Comparison of ENCODE assay signal across 8 cellular contexts in genomic region chr19:8391274-8392016, GRCh38. TPM values are rescaled to one million over a fixed set of nuclear protein-coding genes. Genes with fewer than 3 reads are reported as not detected.
DNase-seq lines count a peak whose midpoint lies in the region; ATAC-seq and TF ChIP-seq lines count a peak whose summit lies in the region.

No MANE protein-coding gene starts in this region.

- H3K9ac ChIP-seq in H9 (ENCODE audit: extremely low read depth, insufficient read length, low read length): peak overlapping the region; percentile 30
- H3K9ac ChIP-seq in skeletal muscle satellite cell (ENCODE audit: low read depth, low read length): no peak overlapping the region

- no peak overlapping the region for H2AK5ac ChIP-seq in H9 (ENCODE audit: insufficient read length, low read length)

- no peak overlapping the region for H2BK5ac ChIP-seq in H9 (ENCODE audit: insufficient read length, low read length)

- H4K5ac ChIP-seq in H9 (ENCODE audit: insufficient read length, low read depth, low read length): no peak overlapping the region

- H3K14ac ChIP-seq in H9 (ENCODE audit: insufficient read depth, low read length): no peak overlapping the region

- no peak overlapping the region for H3K23ac ChIP-seq in H9 (ENCODE audit: insufficient read length, low read depth, low read length)

- no peak overlapping the region for H3K4ac ChIP-seq in H9 (ENCODE audit: low read depth, low read length)

- H2AFZ ChIP-seq in H9 (ENCODE audit: low read length): no peak overlapping the region

- H3K4me3 ChIP-seq in right cardiac atrium (ENCODE audit: low read length): no peak overlapping the region
- H3K4me3 ChIP-seq in skeletal muscle satellite cell (ENCODE audit: low read length): peak overlapping the region; percentile 52

- H2BK12ac ChIP-seq in H9 (ENCODE audit: insufficient read length, low read depth, low read length): no peak overlapping the region

- H3K27ac ChIP-seq in H9 (ENCODE audit: insufficient read length, low read depth, low read length) (no peak overlapping the region), right cardiac atrium (ENCODE audit: low read length) (peak overlapping the region; percentile 68)

- POLR2A ChIA-PET in WTC11 (lab: Charles Lee): interaction anchor here (1.0 to 2.2 kb wide), 2 partner anchors 25 to 68 kb away, joined by 3 to 12 read pairs; no protein-coding TSS in a partner anchor

- CTCF ChIA-PET in WTC11 (lab: Charles Lee): interaction anchor here (1.0 to 4.2 kb wide), 5 partner anchors 22 to 114 kb away, joined by 3 to 47 read pairs (median 7); partner anchors contain the start of gene MARCHF2

- H3K4me3 Mint-ChIP-seq in H9 (peak overlapping the region; percentile 77 to 88; a peak in 4 of 5 replicates), WTC11 (peak overlapping the region; percentile 53)

- H3K9me3 Mint-ChIP-seq in H9: peaks cover 5% of the 10 kb centered on the region in 2 experiments; a peak in 4 of 5 replicates
- peaks cover 11% of the 10 kb centered on the region for H3K9me3 Mint-ChIP-seq in WTC11

- peaks cover 10 to 12% (median 11%) of the 10 kb centered on the region in 3 experiments; a peak in 6 of 7 replicates for H3K36me3 Mint-ChIP-seq in H9 (ENCODE audit: insufficient read depth in 1 of 3, low read depth in 3 of 3)
- H3K36me3 Mint-ChIP-seq in WTC11: peaks cover 13% of the 10 kb centered on the region

- H4K8ac ChIP-seq in H9 (replicated peaks; ENCODE audit: insufficient read length, low read depth, low read length): no peak overlapping the region

- H2BK15ac ChIP-seq in H9 (ENCODE audit: low read depth, low read length): no peak overlapping the region

- no peak overlapping the region for H3K18ac ChIP-seq in H9 (ENCODE audit: insufficient read length, low read depth, low read length)

- intact Hi-C loops in right cardiac atrium (cut with DNase I): loop anchor here in 1 of 4 donors (5.0 kb wide), 1 partner anchor 34 kb away; no protein-coding TSS in a partner anchor

- no peaks in the 10 kb centered on the region for H3K79me1 ChIP-seq in H9 (ENCODE audit: insufficient read depth, low read depth, low read length, poor library complexity, severe bottlenecking)

- H2BK120ac ChIP-seq in H9 (ENCODE audit: low read depth, low read length, poor library complexity, severe bottlenecking): no peak overlapping the region

- H3K4me2 ChIP-seq in H9 (ENCODE audit: insufficient read depth, insufficient read length, low read length) (peak overlapping the region; percentile 60), skeletal muscle satellite cell (ENCODE audit: low read length) (peak overlapping the region; percentile 74)

- no peaks in the 10 kb centered on the region for H3K4me1 ChIP-seq in H9 (ENCODE audit: insufficient read depth, low read length)
- peaks cover 25% of the 10 kb centered on the region for H3K4me1 ChIP-seq in right cardiac atrium (ENCODE audit: control insufficient read depth, insufficient read depth, low read length)
- H3K4me1 ChIP-seq in skeletal muscle satellite cell (ENCODE audit: control insufficient read depth, insufficient read depth, low read length): peaks cover 33% of the 10 kb centered on the region

- no peaks in the 10 kb centered on the region for H3K27me3 Mint-ChIP-seq in H9 (ENCODE audit: low read depth)
- H3K27me3 Mint-ChIP-seq in WTC11 (ENCODE audit: low read depth): no peaks in the 10 kb centered on the region

- DNase-seq in H9 (peak; percentile 29), WTC11 (ENCODE audit: low spot score) (no peak), right cardiac atrium (peak in 1 of 3 donors; percentile 71), RPMI8226 (no peak)

- TF ChIP-seq CTCF in H9 (conservative IDR thresholded peaks at IDR 0.05) (no peak), WTC11 (IDR thresholded peaks at IDR 0.05) (no peak)

- H3K36me3 ChIP-seq in skeletal muscle satellite cell (ENCODE audit: insufficient read depth, low read length): no peaks in the 10 kb centered on the region

- no peaks in the 10 kb centered on the region for H4K20me1 ChIP-seq in H9 (ENCODE audit: control insufficient read depth, insufficient read depth, insufficient read length)

- H2BK20ac ChIP-seq in H9 (ENCODE audit: low read depth, low read length, poor library complexity, severe bottlenecking): no peak overlapping the region

- H3K4me1 Mint-ChIP-seq in H9 (peaks cover 3 to 12% of the 10 kb centered on the region in 2 experiments; a peak in 3 of 4 replicates), WTC11 (peaks cover 9% of the 10 kb centered on the region)

- WGBS in H9 (ENCODE audit: extremely low coverage, insufficient read length, low lambda C conversion rate): no CpG with 5 or more reads among the region's 21 CpGs
- 71% methylated on average over 21 of the region's 21 CpGs for WGBS in right cardiac atrium

- H3K56ac ChIP-seq in H9 (ENCODE audit: insufficient read length, low read depth, low read length): no peak overlapping the region

- H3K27me3 ChIP-seq in H9 (ENCODE audit: insufficient read depth, low read length) (no peaks in the 10 kb centered on the region), right cardiac atrium (ENCODE audit: control insufficient read depth, insufficient read depth) (no peaks in the 10 kb centered on the region), skeletal muscle satellite cell (ENCODE audit: control insufficient read depth, insufficient read depth, low read length) (no peaks in the 10 kb centered on the region)

- ATAC-seq in WTC11 (no peak), right cardiac atrium (no peak), GM18517 (IDR thresholded peaks at IDR 0.05; ENCODE audit: unreplicated experiment) (no peak), HG03442 (IDR thresholded peaks at IDR 0.05; ENCODE audit: unreplicated experiment) (no peak), GM18867 (IDR thresholded peaks at IDR 0.05; ENCODE audit: unreplicated experiment) (no peak)

- H3K79me2 ChIP-seq in H9 (ENCODE audit: insufficient read depth, low read length): peaks cover 14% of the 10 kb centered on the region; the same call in 1 of the 2 replicates

- H3K27ac Mint-ChIP-seq in H9: 0 out of 7 replicates have a peak overlapping the region, but pooled peaks of 1 of the 3 experiments have one; percentile 40
- H3K27ac Mint-ChIP-seq in WTC11: peak overlapping the region; percentile 63; the same call in 1 of the 2 replicates

- no peak overlapping the region for H3T11ph ChIP-seq in H9 (ENCODE audit: low read length)

- H3K9me3 ChIP-seq in H9 (ENCODE audit: control insufficient read depth, low read depth, low read length) (no peaks in the 10 kb centered on the region), right cardiac atrium (ENCODE audit: control insufficient read depth, low read length) (no peaks in the 10 kb centered on the region), skeletal muscle satellite cell (replicated peaks; ENCODE audit: low read length) (no peaks in the 10 kb centered on the region)

- H4K91ac ChIP-seq in H9 (ENCODE audit: insufficient read length, low read depth, low read length): no peak overlapping the region

- H3K23me2 ChIP-seq in H9 (ENCODE audit: insufficient read length, low read depth, low read length, poor library complexity, severe bottlenecking): no peaks in the 10 kb centered on the region

TF ChIP-seq in WTC11, 78 proteins besides CTCF, POLR2A, EP300 and RAD21 (continues in another document):
- TF ChIP-seq GABPB1 (CRISPR knock-in tag; IDR thresholded peaks at IDR 0.05) (no peak), CBFB (CRISPR knock-in tag; IDR thresholded peaks at IDR 0.05; ENCODE audit: low read depth) (no peak), SOX15 (CRISPR knock-in tag; IDR thresholded peaks at IDR 0.05) (no peak), FOXJ3 (CRISPR knock-in tag; IDR thresholded peaks at IDR 0.05; ENCODE audit: borderline replicate concordance) (no peak), TEAD4 (CRISPR knock-in tag; IDR thresholded peaks at IDR 0.05) (no peak)

RNA-seq across cellular contexts. Expression of gene RAB11B, which starts 1.3 kb away (rescaled TPM):
- total RNA-seq in H9 (2021) (106 and 107 TPM in 2 replicates), WTC11 (2021) (108 to 127 TPM (median 120 TPM) in 3 replicates), right cardiac atrium (100 to 1,000 TPM; 145 to 201 (median 158) TPM)
- 157 TPM for polyA plus RNA-seq in right cardiac atrium
- 20.1 and 25.1 TPM in 2 replicates for total RNA-seq in skeletal muscle satellite cell (2012; rRNA removed)

RNA-seq across cellular contexts. Expression of gene MARCHF2, which starts 21.7 kb away (rescaled TPM):
- total RNA-seq in H9 (2021) (23.1 and 27.5 TPM in 2 replicates), WTC11 (2021) (20.2 to 30.4 TPM (median 27.5 TPM) in 3 replicates), right cardiac atrium (100 to 1,000 TPM in 3 of 4 donors, 10 to 100 TPM in 1; 94.2 to 106 (median 104) TPM)
- polyA plus RNA-seq in right cardiac atrium: 107 TPM
- 29.7 and 43.7 TPM in 2 replicates for total RNA-seq in skeletal muscle satellite cell (2012; rRNA removed)

RNA-seq across cellular contexts. Expression of gene ANGPTL4, which starts 27.5 kb away (rescaled TPM):
- total RNA-seq in H9 (2021) (1.9 and 2.5 TPM in 2 replicates), WTC11 (2021) (1.0 to 2.7 TPM (median 2.2 TPM) in 3 replicates), right cardiac atrium (10 to 100 TPM in 1 of 4 donors, 1 to 10 TPM in 3; 5.9 to 89.3 (median 7.8) TPM)
- polyA plus RNA-seq in right cardiac atrium: 24.1 TPM
- 60.3 and 159 TPM in 2 replicates for total RNA-seq in skeletal muscle satellite cell (2012; rRNA removed)

RNA-seq across cellular contexts. Expression of gene KANK3, which starts 48.4 kb away (rescaled TPM):
- 5.3 and 7.7 TPM in 2 replicates for total RNA-seq in H9 (2021)
- total RNA-seq in WTC11 (2021): 7.8 to 8.0 TPM (median 8.0 TPM) in 3 replicates
- 10 to 100 TPM; 10.1 to 14.0 (median 13.2) TPM for total RNA-seq in right cardiac atrium
- polyA plus RNA-seq in right cardiac atrium: 12.5 TPM
- total RNA-seq in skeletal muscle satellite cell (2012; rRNA removed): 0.22 and 0.51 TPM in 2 replicates

RNA-seq across cellular contexts. Expression of gene HNRNPM, which starts 53.3 kb away (rescaled TPM):
- total RNA-seq in H9 (2021): 458 and 468 TPM in 2 replicates
- 309 to 416 TPM (median 343 TPM) in 3 replicates for total RNA-seq in WTC11 (2021)
- 100 to 1,000 TPM; 106 to 128 (median 120) TPM for total RNA-seq in right cardiac atrium
- 67.9 TPM for polyA plus RNA-seq in right cardiac atrium
- total RNA-seq in skeletal muscle satellite cell (2012; rRNA removed): 34.5 and 54.0 TPM in 2 replicates
